ENCODE assay signal across 13 cellular contexts in genomic region chr16:72952404-72953301, GRCh38.
DNase-seq lines count a peak whose midpoint lies in the region; ATAC-seq and TF ChIP-seq lines count a peak whose summit lies in the region.
"Had no signal": no experiment of that assay in that cellular context is flagged by ENCODE, and none has a peak within 500 bp of the region (broad histone marks: within the 10 kb centered on the region; RNA-seq: fewer than 3 reads in every experiment).

No MANE protein-coding gene starts in this region.

- ATAC-seq in sciatic nerve (peak; percentile 62), GM19324 (IDR thresholded peaks at IDR 0.05; ENCODE audit: low FRiP score, unreplicated experiment) (no peak)
- ATAC-seq: natural killer cell had no signal

- DNase-seq in SK-N-SH (peak; percentile 57), foreskin fibroblast (peak; percentile 23 to 26), sciatic nerve (ENCODE audit: low spot score) (no peak), glutamatergic neuron (no peak), NCI-H345 (lab: John Stamatoyannopoulos, UW) (no peak)
- DNase-seq in activated CD4-positive, CD25-positive, alpha-beta regulatory T cell treated with anti-CD3 and anti-CD28 coated beads, Interleukin-2, amount 50 U/mL, for 72 hours, result no peak
- DNase-seq: activated naive CD8-positive, alpha-beta T cell treated with anti-CD3 and anti-CD28 coated beads for 36 hours; immature natural killer cell; natural killer cell; NCI-H510A treated with DMSO at 0.1 percent for 48 hours; testis had no signal

- peaks cover 28% of the 10 kb centered on the region for H4K20me1 ChIP-seq in SK-N-SH (ENCODE audit: insufficient read depth)

- no peaks in the 10 kb centered on the region for H3K9me3 ChIP-seq in SK-N-SH
- H3K9me3 ChIP-seq: testis had no signal

- H3K27me3 Mint-ChIP-seq in glutamatergic neuron (ENCODE audit: unreplicated experiment), result peaks cover 3% of the 10 kb centered on the region
- H3K27me3 Mint-ChIP-seq: activated naive CD8-positive, alpha-beta T cell treated with anti-CD3 and anti-CD28 coated beads for 36 hours had no signal

- H3K27ac ChIP-seq in C4-2B, result peak overlapping the region; percentile 88
- H3K27ac ChIP-seq in SK-N-SH (ENCODE audit: low read depth in 2 of 2, low read length in 1 of 2), result peak overlapping the region; percentile 72 to 77
- H3K27ac ChIP-seq: testis had no signal

- H3K79me2 ChIP-seq in SK-N-SH (ENCODE audit: insufficient read depth), result peaks cover 72% of the 10 kb centered on the region

- H3K4me3 Mint-ChIP-seq in glutamatergic neuron (ENCODE audit: unreplicated experiment), result no peak overlapping the region
- H3K4me3 Mint-ChIP-seq: activated naive CD8-positive, alpha-beta T cell treated with anti-CD3 and anti-CD28 coated beads for 36 hours; natural killer cell had no signal

- H3K36me3 ChIP-seq in SK-N-SH (replicated peaks in 1 of 2; ENCODE audit: control insufficient read depth in 1 of 2, insufficient read depth in 2 of 2, low read length in 1 of 2), result peaks cover 24 to 36% of the 10 kb centered on the region in 2 experiments

- peaks cover 22 to 32% of the 10 kb centered on the region in 2 experiments for H3K4me1 ChIP-seq in SK-N-SH (ENCODE audit: control insufficient read depth in 1 of 2, insufficient read depth in 2 of 2, low read depth in 1 of 2, low read length in 1 of 2)
- H3K4me1 ChIP-seq: testis had no signal

- POLR2A ChIA-PET in SK-N-SH (lab: Yijun Ruan, JAX), result no interaction called here

- H3K27me3 ChIP-seq in SK-N-SH (ENCODE audit: insufficient read depth), result no peaks in the 10 kb centered on the region
- H3K27me3 ChIP-seq: testis had no signal

- no peak for TF ChIP-seq CTCF in C4-2B (conservative IDR thresholded peaks at IDR 0.05)
- TF ChIP-seq CTCF in SK-N-SH (IDR thresholded peaks at IDR 0.05), result no peak
- no peak for TF ChIP-seq CTCF in foreskin fibroblast (IDR thresholded peaks at IDR 0.05; ENCODE audit: low read depth, low read length)
- TF ChIP-seq CTCF in glutamatergic neuron (IDR thresholded peaks at IDR 0.05; ENCODE audit: partially characterized antibody, unreplicated experiment), result no peak

- H3K27ac Mint-ChIP-seq in glutamatergic neuron (ENCODE audit: unreplicated experiment), result no peak overlapping the region
- H3K27ac Mint-ChIP-seq: activated naive CD8-positive, alpha-beta T cell treated with anti-CD3 and anti-CD28 coated beads for 36 hours; immature natural killer cell had no signal

- intact Hi-C loops in sciatic nerve (cut with DNase I), result no loop called here

- 0 out of 2 replicates have a peak overlapping the region, but pooled peaks have one; percentile 12 for H3K9ac ChIP-seq in SK-N-SH

- peak overlapping the region in 1 of 2 experiments; percentile 5; a peak in 1 of 4 replicates for H3K4me3 ChIP-seq in SK-N-SH (ENCODE audit: low read depth in 2 of 2, low read length in 1 of 2)
- no peak overlapping the region for H3K4me3 ChIP-seq in foreskin fibroblast (ENCODE audit: low read depth in 1 of 2, low read length in 2 of 2)
- H3K4me3 ChIP-seq: testis had no signal

- 0 out of 2 replicates have a peak, but pooled peaks have one; percentile 9 for TF ChIP-seq RAD21 in SK-N-SH (IDR thresholded peaks at IDR 0.05; ENCODE audit: low read length)

- no peak overlapping the region for H2AFZ ChIP-seq in SK-N-SH (ENCODE audit: low read depth)

- peak overlapping the region; percentile 63 for H3K4me2 ChIP-seq in SK-N-SH

- no peaks in the 10 kb centered on the region for H3K9me2 ChIP-seq in SK-N-SH

- 65% methylated on average over 19 of the region's 19 CpGs for WGBS in SK-N-SH (ENCODE audit: low lambda C conversion rate)

- H3K9me3 Mint-ChIP-seq in glutamatergic neuron (ENCODE audit: unreplicated experiment), result peaks cover 8% of the 10 kb centered on the region
- H3K9me3 Mint-ChIP-seq: activated naive CD8-positive, alpha-beta T cell treated with anti-CD3 and anti-CD28 coated beads for 36 hours; natural killer cell had no signal

- H3K36me3 Mint-ChIP-seq in glutamatergic neuron (ENCODE audit: unreplicated experiment), result no peaks in the 10 kb centered on the region
- H3K36me3 Mint-ChIP-seq: activated naive CD8-positive, alpha-beta T cell treated with anti-CD3 and anti-CD28 coated beads for 36 hours; natural killer cell had no signal

- CTCF ChIA-PET in SK-N-SH (lab: Yijun Ruan, JAX), result interaction anchor here (0.8 to 1.9 kb wide), 4 partner anchors 106 to 452 kb away, joined by 3 to 12 read pairs (median 3); no protein-coding TSS in a partner anchor

- peaks cover 18% of the 10 kb centered on the region for H3F3A ChIP-seq in SK-N-SH (replicated peaks; ENCODE audit: insufficient read depth)

- peaks cover 9% of the 10 kb centered on the region for H3K4me1 Mint-ChIP-seq in glutamatergic neuron (ENCODE audit: low read depth, unreplicated experiment)
- H3K4me1 Mint-ChIP-seq: activated naive CD8-positive, alpha-beta T cell treated with anti-CD3 and anti-CD28 coated beads for 36 hours had no signal

- TF ChIP-seq EP300 in SK-N-SH (IDR thresholded peaks at IDR 0.05; ENCODE audit: borderline replicate concordance in 1 of 2, low read depth in 1 of 2, low read length in 1 of 2), result peak in 1 of 2 experiments; percentile 60; a peak in 1 of 4 replicates

TF ChIP-seq in SK-N-SH, 30 proteins besides CTCF, POLR2A, EP300 and RAD21:
- TF ChIP-seq USF2 (IDR thresholded peaks at IDR 0.05; ENCODE audit: borderline replicate concordance, low read depth, low read length) (no peak), TEAD4 (IDR thresholded peaks at IDR 0.05; ENCODE audit: borderline replicate concordance, insufficient read depth) (peak; percentile 59; the same call in 1 of the 2 replicates), PBX3 (IDR thresholded peaks at IDR 0.05) (peak; percentile 65), RXRA (IDR thresholded peaks at IDR 0.05; ENCODE audit: borderline replicate concordance, low read depth) (no peak), GATA2 (CRISPR knock-in tag; IDR thresholded peaks at IDR 0.05) (peak; percentile 71), MXI1 (IDR thresholded peaks at IDR 0.05; ENCODE audit: low read depth, low read length) (no peak), REST (IDR thresholded peaks at IDR 0.05; ENCODE audit: low read depth, low read length) (peak; percentile 9; the same call in 1 of the 2 replicates), FOXM1 (IDR thresholded peaks at IDR 0.05; ENCODE audit: low read depth) (no peak), RFX5 (IDR thresholded peaks at IDR 0.05; ENCODE audit: low read length) (no peak), POLR2AphosphoS5 (IDR thresholded peaks at IDR 0.05; ENCODE audit: low read depth, low read length) (peak; percentile 40; the same call in 1 of the 2 replicates), TCF12 (IDR thresholded peaks at IDR 0.05) (peak; percentile 93), MAX (IDR thresholded peaks at IDR 0.05; ENCODE audit: low read depth) (peak; percentile 75), SIN3A (IDR thresholded peaks at IDR 0.05; ENCODE audit: borderline replicate concordance, low read depth, low read length) (peak; percentile 51), NFIC (IDR thresholded peaks at IDR 0.05; ENCODE audit: borderline replicate concordance) (peak; percentile 41; the same call in 1 of the 2 replicates), JUND (IDR thresholded peaks at IDR 0.05) (peak; percentile 68)

Comparison
In these comparisons a context has a peak if more than half of its experiments do, and no peak if none do; other contexts are left out.
1. DNase-seq: peak in SK-N-SH (single experiment) and foreskin fibroblast (2 of 2); none in sciatic nerve (single experiment), glutamatergic neuron (single experiment), NCI-H345 (single experiment) and activated CD4-positive, CD25-positive, alpha-beta regulatory T cell treated with anti-CD3 and anti-CD28 coated beads, Interleukin-2, amount 50 U/mL, for 72 hours (single experiment).